Comparison of ENCODE assay signal across 8 cellular contexts in the genomic region with DNA sequence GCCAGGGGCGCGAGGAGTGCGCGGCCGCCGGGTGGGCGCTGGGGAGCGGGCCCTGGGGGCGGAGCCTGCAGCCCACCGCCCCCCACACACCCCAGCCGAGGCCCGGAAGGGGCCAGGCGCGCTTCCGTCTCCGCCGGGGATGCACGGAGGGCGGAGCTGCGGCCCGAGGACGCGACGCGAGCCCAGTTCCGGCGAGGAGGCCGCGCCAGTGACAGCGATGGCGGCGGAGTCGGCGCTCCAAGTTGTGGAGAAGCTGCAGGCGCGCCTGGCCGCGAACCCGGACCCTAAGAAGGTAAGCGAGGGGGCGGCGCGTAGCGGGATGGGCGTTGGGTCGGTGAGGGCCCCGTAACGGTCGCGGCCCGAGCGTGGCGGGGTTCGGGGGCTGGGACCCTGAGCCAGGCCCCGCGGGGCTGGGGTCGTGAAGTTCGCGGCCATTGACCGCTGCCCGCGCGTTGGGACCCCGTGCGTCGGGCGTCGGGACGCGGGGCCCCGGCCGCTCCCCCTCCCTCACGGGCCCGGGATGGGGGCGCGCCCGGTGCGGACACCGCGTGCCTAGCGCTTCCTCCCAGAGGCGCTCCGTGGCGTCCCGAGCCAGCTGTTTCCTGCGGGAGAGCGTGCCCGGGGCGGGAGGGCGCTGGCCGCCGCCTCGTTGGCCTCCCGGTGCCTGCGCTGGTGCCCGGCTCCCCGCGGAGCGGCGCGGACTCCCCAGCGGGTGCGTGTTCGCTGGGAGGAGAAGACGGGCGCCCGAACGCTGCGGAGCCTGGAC. TPM values are rescaled to one million over a fixed set of nuclear protein-coding genes. Genes with fewer than 3 reads are reported as not detected.
DNase-seq lines count a peak whose midpoint lies in the region; ATAC-seq and TF ChIP-seq lines count a peak whose summit lies in the region.

A gene with protein sequence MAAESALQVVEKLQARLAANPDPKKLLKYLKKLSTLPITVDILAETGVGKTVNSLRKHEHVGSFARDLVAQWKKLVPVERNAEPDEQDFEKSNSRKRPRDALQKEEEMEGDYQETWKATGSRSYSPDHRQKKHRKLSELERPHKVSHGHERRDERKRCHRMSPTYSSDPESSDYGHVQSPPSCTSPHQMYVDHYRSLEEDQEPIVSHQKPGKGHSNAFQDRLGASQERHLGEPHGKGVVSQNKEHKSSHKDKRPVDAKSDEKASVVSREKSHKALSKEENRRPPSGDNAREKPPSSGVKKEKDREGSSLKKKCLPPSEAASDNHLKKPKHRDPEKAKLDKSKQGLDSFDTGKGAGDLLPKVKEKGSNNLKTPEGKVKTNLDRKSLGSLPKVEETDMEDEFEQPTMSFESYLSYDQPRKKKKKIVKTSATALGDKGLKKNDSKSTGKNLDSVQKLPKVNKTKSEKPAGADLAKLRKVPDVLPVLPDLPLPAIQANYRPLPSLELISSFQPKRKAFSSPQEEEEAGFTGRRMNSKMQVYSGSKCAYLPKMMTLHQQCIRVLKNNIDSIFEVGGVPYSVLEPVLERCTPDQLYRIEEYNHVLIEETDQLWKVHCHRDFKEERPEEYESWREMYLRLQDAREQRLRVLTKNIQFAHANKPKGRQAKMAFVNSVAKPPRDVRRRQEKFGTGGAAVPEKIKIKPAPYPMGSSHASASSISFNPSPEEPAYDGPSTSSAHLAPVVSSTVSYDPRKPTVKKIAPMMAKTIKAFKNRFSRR (plus strand): TSS at position 185 of the 766 bp plus-strand sequence. CDS start 33 bp downstream, at position 218.

- TF ChIP-seq CTCF in prostate gland (IDR thresholded peaks at IDR 0.05), result peak in 1 of 4 experiments; percentile 11

- ATAC-seq in GM21786 (IDR thresholded peaks at IDR 0.05; ENCODE audit: unreplicated experiment) (peak; percentile 66), left cardiac atrium (peak; percentile 97)

- H3K36me3 ChIP-seq in prostate gland, result no peaks in the 10 kb centered on the region

- 0 to 1% (median 0%) methylated on average over 87 to 109 of the region's 109 CpGs for WGBS in adipose tissue, 3 donors
- WGBS in prostate gland, result under 1% methylated on average over 98 of the region's 109 CpGs

- peak; percentile 71 for DNase-seq in G401 (ENCODE audit: low spot score)
- peak; percentile 59 for DNase-seq in LHCN-M2 (ENCODE audit: low read depth)
- DNase-seq in left cardiac atrium, result peak; percentile 81
- DNase-seq in prostate gland (ENCODE audit: low spot score), result peak; percentile 57
- peak; percentile 79 for DNase-seq in ureter (ENCODE audit: low spot score)

- peak within 1 kb of the TSS; percentile 65 for H3K27ac ChIP-seq in adipose tissue (ENCODE audit: low read depth, low read length)
- peak within 1 kb of the TSS; percentile 88 to 89 for H3K27ac ChIP-seq in prostate gland

- H3K4me1 ChIP-seq in prostate gland (replicated peaks), result peaks cover 5% of the 10 kb centered on the region

- peak within 1 kb of the TSS; percentile 88 to 92 for H3K4me3 ChIP-seq in prostate gland

- intact Hi-C loops in T-helper 1 cell treated with Interleukin-12 subunit alpha and Interleukin-12 subunit beta and Interleukin-4 antibody, amounts not matched to agents 30 ng/mL and 1 ng/mL, for 36 hours (cut with micrococcal nuclease), result loop anchor here (1.0 to 5.0 kb wide), 7 partner anchors 29 to 375 kb away; a partner anchor contains a TSS
- intact Hi-C loops in left cardiac atrium (cut with DNase I) (loop anchor here in 1 of 2 donors (5.0 kb wide), 1 partner anchor 46 kb away; no protein-coding TSS in a partner anchor), prostate gland (cut with DNase I) (loop anchor here (5.0 kb wide), 1 partner anchor 51 kb away; a partner anchor contains a TSS)

- peak; percentile 64 for TF ChIP-seq POLR2A in prostate gland (IDR thresholded peaks at IDR 0.05)

- H3K9me3 ChIP-seq in prostate gland, result no peaks in the 10 kb centered on the region

- in situ Hi-C loops in G401 (cut with HindIII; ENCODE audit: low sequenced_read_pairs), result no loop called here

- no peaks in the 10 kb centered on the region for H3K27me3 ChIP-seq in prostate gland (replicated peaks; ENCODE audit: insufficient read depth)

RNA-seq across cellular contexts. Expression of the gene that starts here (rescaled TPM):
- total RNA-seq in G401 (2014; rRNA removed; shearing (Covaris generic)), result 54.7 and 70.7 TPM in 2 replicates
- total RNA-seq in LHCN-M2 (2014; rRNA removed) (54.2 and 57.1 TPM in 2 replicates), left cardiac atrium (10 to 100 TPM; 30.0 to 30.2 TPM), prostate gland (10 to 100 TPM; 35.7 to 42.1 TPM), ureter (45.6 TPM)
- 25.7 TPM for polyA plus RNA-seq in LHCN-M2 (2012)
- total RNA-seq in T-helper 1 cell treated with Interleukin-12 subunit alpha and Interleukin-12 subunit beta and Interleukin-4 antibody, amounts not matched to agents 30 ng/mL and 1 ng/mL, for 36 hours, result 43.0 and 43.6 TPM in 2 replicates
- 10 to 100 TPM; 15.7 to 31.1 (median 24.2) TPM for polyA plus RNA-seq in adipose tissue

Comparison
In these comparisons a context has a peak if more than half of its experiments do, and no peak if none do; other contexts are left out.
1. Peak in every context shown above with its lines: DNase-seq, ATAC-seq, H3K4me3 ChIP-seq and H3K27ac ChIP-seq.